In genomic region chr9:136235709-136236455, GRCh38 we compare ENCODE assay signal across 1 cellular context.
TF ChIP-seq lines count a peak whose summit lies in the region.

No MANE protein-coding gene starts in this region.

TF ChIP-seq in H1, 55 proteins besides CTCF, POLR2A, EP300 and RAD21:
- no peak for TF ChIP-seq ATF2 (IDR thresholded peaks at IDR 0.05; ENCODE audit: low read length)
- no peak for TF ChIP-seq SAP30 (IDR thresholded peaks at IDR 0.05; ENCODE audit: insufficient read depth, insufficient replicate concordance, low read length)
- TF ChIP-seq CBX8 (IDR thresholded peaks at IDR 0.05; ENCODE audit: borderline replicate concordance, low read depth, low read length): no peak
- TF ChIP-seq CBX5 (IDR thresholded peaks at IDR 0.05; ENCODE audit: low read depth, low read length): no peak
- no peak for TF ChIP-seq YY1 (IDR thresholded peaks at IDR 0.05; ENCODE audit: low read depth, low read length)
- TF ChIP-seq EZH2 (IDR thresholded peaks at IDR 0.05; ENCODE audit: low read depth, low read length, severe bottlenecking): no peak
- no peak for TF ChIP-seq KDM1A (IDR thresholded peaks at IDR 0.05; ENCODE audit: borderline replicate concordance, low read length)
- no peak for TF ChIP-seq SP4 (IDR thresholded peaks at IDR 0.05; ENCODE audit: low read length)
- TF ChIP-seq USF2 (IDR thresholded peaks at IDR 0.05; ENCODE audit: low read length): no peak
- no peak for TF ChIP-seq HDAC6 (IDR thresholded peaks at IDR 0.05; ENCODE audit: low read depth, low read length)
- no peak for TF ChIP-seq RXRA (IDR thresholded peaks at IDR 0.05; ENCODE audit: insufficient read depth, low read depth, low read length)
- no peak for TF ChIP-seq CHD1 (IDR thresholded peaks at IDR 0.05; ENCODE audit: low read depth, low read length)
- TF ChIP-seq TAF7 (optimal IDR thresholded peaks at IDR 0.05; ENCODE audit: borderline replicate concordance, low read depth, low read length): no peak
- no peak for TF ChIP-seq NANOG (IDR thresholded peaks at IDR 0.05; ENCODE audit: insufficient read depth, low read depth, low read length, poor library complexity, severe bottlenecking)
- TF ChIP-seq GABPA (IDR thresholded peaks at IDR 0.05; ENCODE audit: borderline replicate concordance, insufficient read depth, low read length): no peak
- TF ChIP-seq TCF12 (IDR thresholded peaks at IDR 0.05; ENCODE audit: low read depth, low read length): no peak
- TF ChIP-seq MAFK (IDR thresholded peaks at IDR 0.05; ENCODE audit: low read depth, low read length): no peak
- no peak for TF ChIP-seq GTF2F1 (IDR thresholded peaks at IDR 0.05; ENCODE audit: borderline replicate concordance, low read depth, low read length)
